Comparison of ENCODE assay signal across 8 cellular contexts in genomic region chr2:23940976-23941605, GRCh38. TPM values are rescaled to one million over a fixed set of nuclear protein-coding genes. Genes with fewer than 3 reads are reported as not detected.
DNase-seq lines count a peak whose midpoint lies in the region; ATAC-seq, FAIRE-seq and TF ChIP-seq lines count a peak whose summit lies in the region.

No MANE protein-coding gene starts in this region.

- DNase-seq in CD8-positive, alpha-beta memory T cell = no peak
- DNase-seq in amniotic epithelial cell (ENCODE audit: low read depth) = peak; percentile 64
- peak; percentile 68 for DNase-seq in small intestine
- DNase-seq in GOT3 (lab: John Stamatoyannopoulos, UW) = no peak
- no peak for DNase-seq in omental fat pad (ENCODE audit: low spot score)

- peaks cover 0 to 1% of the 10 kb centered on the region in 2 donors for H3K27me3 Mint-ChIP-seq in CD8-positive, alpha-beta memory T cell

- no peaks in the 10 kb centered on the region for H3K36me3 ChIP-seq in CD8-positive, alpha-beta memory T cell (ENCODE audit: insufficient read depth, low read length)
- H3K36me3 ChIP-seq in KMS-11 (ENCODE audit: insufficient read depth) (no peaks in the 10 kb centered on the region), iPS-18a (ENCODE audit: control insufficient read depth, low read depth, low read length) (no peaks in the 10 kb centered on the region), small intestine (ENCODE audit: control insufficient read depth in 2 of 2, insufficient read depth in 2 of 2, low read length in 2 of 2) (no peaks in the 10 kb centered on the region)

- peak overlapping the region; percentile 35 for H2AFZ ChIP-seq in KMS-11 (ENCODE audit: low read depth)

- peak overlapping the region; percentile 87 for H3K4me2 ChIP-seq in KMS-11

- TF ChIP-seq CTCF in KMS-11 (conservative IDR thresholded peaks at IDR 0.05; ENCODE audit: low read depth, low read length) (no peak), omental fat pad (IDR thresholded peaks at IDR 0.05) (no peak)

- peak overlapping the region; percentile 75 for H3K27ac ChIP-seq in CD8-positive, alpha-beta memory T cell (ENCODE audit: low read depth, low read length)
- H3K27ac ChIP-seq in KMS-11 (peak overlapping the region; percentile 84), iPS-18a (ENCODE audit: low read length) (no peak overlapping the region), small intestine (ENCODE audit: low read depth in 1 of 2, low read length in 1 of 2) (peak overlapping the region; percentile 95 to 97)

- POLR2A ChIA-PET in CD8-positive, alpha-beta memory T cell (lab: Charles Lee) = interaction anchor here (1.3 to 4.7 kb wide), 2 partner anchors 14 to 106 kb away, joined by 4 to 69 read pairs; partner anchors contain the start of gene ATAD2B

- WGBS in small intestine, 3 donors = 2 to 4% (median 3%) methylated on average over 15 of the region's 15 CpGs

- peak overlapping the region; percentile 4 to 96 (median 92) for H3K27ac Mint-ChIP-seq in CD8-positive, alpha-beta memory T cell

- H3K9me3 ChIP-seq in CD8-positive, alpha-beta memory T cell (ENCODE audit: low read length) = no peaks in the 10 kb centered on the region
- no peaks in the 10 kb centered on the region for H3K9me3 ChIP-seq in iPS-18a (ENCODE audit: control insufficient read depth, low read depth, low read length)
- H3K9me3 ChIP-seq in small intestine (ENCODE audit: control insufficient read depth, low read depth) = no peaks in the 10 kb centered on the region

- peak overlapping the region; percentile 83 for H3K4me3 ChIP-seq in CD8-positive, alpha-beta memory T cell (ENCODE audit: low read length)
- H3K4me3 ChIP-seq in KMS-11 (IDR thresholded peaks at IDR 0.05; ENCODE audit: insufficient read depth, low read depth, low read length) (peak overlapping the region; percentile 63), iPS-18a (ENCODE audit: low read length) (peak overlapping the region; percentile 80), small intestine (ENCODE audit: low read depth in 1 of 2, low read length in 2 of 2) (peak overlapping the region; percentile 88 to 95)

- H3K4me3 Mint-ChIP-seq in CD8-positive, alpha-beta memory T cell = peak overlapping the region; percentile 88 to 99 (median 90)

- ATAC-seq in HG03432 (IDR thresholded peaks at IDR 0.05; ENCODE audit: unreplicated experiment) = no peak
- ATAC-seq in omental fat pad (ENCODE audit: low FRiP score) = no peak

- H4K20me1 ChIP-seq in KMS-11 (ENCODE audit: insufficient read depth) = no peaks in the 10 kb centered on the region; the same call in 1 of the 2 replicates

- peaks cover 12% of the 10 kb centered on the region for H3K4me1 ChIP-seq in CD8-positive, alpha-beta memory T cell (ENCODE audit: insufficient read depth, low read length)
- H3K4me1 ChIP-seq in KMS-11 (ENCODE audit: low read depth, poor library complexity, severe bottlenecking) (peaks cover 13% of the 10 kb centered on the region), iPS-18a (ENCODE audit: control insufficient read depth, low read depth, low read length) (peaks cover 6% of the 10 kb centered on the region), small intestine (ENCODE audit: control insufficient read depth in 2 of 2, insufficient read depth in 1 of 2, low read depth in 1 of 2, low read length in 1 of 2) (peaks cover 0 to 2% of the 10 kb centered on the region in 2 donors)

- H3K9ac ChIP-seq in KMS-11 = peak overlapping the region; percentile 80; the same call in 1 of the 2 replicates
- peak overlapping the region; percentile 73 for H3K9ac ChIP-seq in iPS-18a (ENCODE audit: low read length)

- H3K27me3 ChIP-seq in CD8-positive, alpha-beta memory T cell (ENCODE audit: insufficient read depth, low read length, poor library complexity, severe bottlenecking) = no peaks in the 10 kb centered on the region
- H3K27me3 ChIP-seq in KMS-11 (ENCODE audit: insufficient read depth, low read depth) (no peaks in the 10 kb centered on the region), iPS-18a (ENCODE audit: control insufficient read depth, insufficient read depth, low read length) (no peaks in the 10 kb centered on the region), small intestine (ENCODE audit: control insufficient read depth in 2 of 2, insufficient read depth in 2 of 2, low read length in 2 of 2) (no peaks in the 10 kb centered on the region)

- no peaks in the 10 kb centered on the region for H3K9me3 Mint-ChIP-seq in CD8-positive, alpha-beta memory T cell

- CTCF ChIA-PET in CD8-positive, alpha-beta memory T cell (lab: Charles Lee) = interaction anchor here (1.0 to 8.7 kb wide), 4 partner anchors 9 to 16 kb away, joined by 3 to 81 read pairs (median 3); partner anchors contain the start of gene ATAD2B

- H3K36me3 Mint-ChIP-seq in CD8-positive, alpha-beta memory T cell = peaks cover 0 to 9% (median 3%) of the 10 kb centered on the region in 3 donors

- peaks cover 23 to 41% (median 34%) of the 10 kb centered on the region in 3 donors for H3K4me1 Mint-ChIP-seq in CD8-positive, alpha-beta memory T cell

- peaks cover 41% of the 10 kb centered on the region for H3K79me2 ChIP-seq in KMS-11 (ENCODE audit: insufficient read depth, low read depth)

- no peak for FAIRE-seq in small intestine (lab: Jason Lieb, UNC)

RNA-seq across cellular contexts. Expression of gene UBXN2A, which starts 0.8 kb away (rescaled TPM):
- 10 to 100 TPM; 13.3 to 13.9 TPM for total RNA-seq in CD8-positive, alpha-beta memory T cell
- 14.3 TPM for polyA plus RNA-seq in CD8-positive, alpha-beta memory T cell
- polyA plus RNA-seq in small intestine = 10 to 100 TPM in 2 of 3 donors, 1 to 10 TPM in 1; 8.7 to 20.0 (median 15.7) TPM
- total RNA-seq in omental fat pad = 10 to 100 TPM in 3 of 4 donors, 1 to 10 TPM in 1; 8.4 to 16.1 (median 13.5) TPM

RNA-seq across cellular contexts. Expression of gene ATAD2B, which starts 14.2 kb away (rescaled TPM):
- total RNA-seq in CD8-positive, alpha-beta memory T cell = 10 to 100 TPM; 15.4 to 16.8 TPM
- polyA plus RNA-seq in CD8-positive, alpha-beta memory T cell = 10.4 TPM
- polyA plus RNA-seq in small intestine = 1 to 10 TPM; 4.0 to 7.8 (median 5.9) TPM
- total RNA-seq in omental fat pad = 10 to 100 TPM; 17.1 to 45.4 (median 22.9) TPM

Comparison
In these comparisons a context has a peak if more than half of its experiments do, and no peak if none do; other contexts are left out.
1. DNase-seq: peak in amniotic epithelial cell (single experiment) and small intestine (single experiment); none in CD8-positive, alpha-beta memory T cell (0 of 5), GOT3 (single experiment) and omental fat pad (single experiment).
2. Peak in every context shown above with its lines, with median percentiles within 50 percentile points of each other: H3K4me3 ChIP-seq.